ENCODE assay signal across 22 cellular contexts in the genomic region with DNA sequence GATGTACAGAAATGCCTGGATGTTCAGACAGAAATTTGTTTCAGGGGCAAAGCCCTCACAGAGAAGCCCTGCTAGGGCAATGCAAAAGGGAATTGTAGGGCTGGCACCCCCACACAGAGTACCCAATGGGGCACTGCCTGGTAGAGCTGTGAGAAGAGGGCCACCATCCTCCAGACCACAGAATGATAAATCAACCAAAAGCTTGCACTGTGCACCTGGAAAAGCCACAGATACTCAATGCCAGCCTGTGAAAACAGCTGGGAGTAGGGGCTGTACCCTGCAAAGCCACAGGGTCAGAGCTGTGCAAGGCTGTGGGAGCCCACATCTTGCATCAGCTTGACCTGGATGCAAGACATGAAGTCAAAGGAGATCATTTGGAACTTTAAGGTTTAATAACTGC.
A peak's percentile ranks its signal among the peaks of the same experiment; 100 is the strongest.
DNase-seq lines count a peak whose midpoint lies in the region; ATAC-seq and TF ChIP-seq lines count a peak whose summit lies in the region.
"Had no signal": no experiment of that assay in that cellular context is flagged by ENCODE, and none has a peak within 500 bp of the region (broad histone marks: within the 10 kb centered on the region; RNA-seq: fewer than 3 reads in every experiment).

No MANE protein-coding gene starts in this region.

- H3K9me2 ChIP-seq in MM.1S (replicated peaks; ENCODE audit: insufficient read depth, low read length), result no peaks in the 10 kb centered on the region

- H3K36me3 ChIP-seq in KMS-11 (ENCODE audit: insufficient read depth), result no peaks in the 10 kb centered on the region
- no peaks in the 10 kb centered on the region for H3K36me3 ChIP-seq in MM.1S (replicated peaks; ENCODE audit: insufficient read depth, low read length)
- no peaks in the 10 kb centered on the region for H3K36me3 ChIP-seq in psoas muscle (ENCODE audit: insufficient read depth in 1 of 2, low read depth in 1 of 2)
- H3K36me3 ChIP-seq: BE2C; BLaER1 treated with 17β-estradiol and CSF1 and Interleukin-3, amounts not matched to agents 10 nM and 100 nM; HAP-1 had no signal

- peak overlapping the region; percentile 34; the same call in 1 of the 2 replicates for H2AFZ ChIP-seq in KMS-11 (ENCODE audit: low read depth)
- H2AFZ ChIP-seq in MM.1S (ENCODE audit: low read length), result no peak overlapping the region
- H2AFZ ChIP-seq: GM23338 had no signal

- H4K20me1 ChIP-seq in KMS-11 (ENCODE audit: insufficient read depth) (no peaks in the 10 kb centered on the region), MM.1S (ENCODE audit: insufficient read depth, low read length) (no peaks in the 10 kb centered on the region)
- H4K20me1 ChIP-seq: BLaER1 treated with 17β-estradiol and CSF1 and Interleukin-3, amounts not matched to agents 10 nM and 100 nM had no signal

- H3K9ac ChIP-seq in KMS-11, result no peak overlapping the region
- no peak overlapping the region for H3K9ac ChIP-seq in MM.1S (ENCODE audit: low read length)
- H3K9ac ChIP-seq: BLaER1 treated with 17β-estradiol and CSF1 and Interleukin-3, amounts not matched to agents 10 nM and 100 nM had no signal

- H3K4me3 ChIP-seq in KMS-11 (IDR thresholded peaks at IDR 0.05; ENCODE audit: insufficient read depth, low read depth, low read length), result no peak overlapping the region
- H3K4me3 ChIP-seq in MM.1S (ENCODE audit: low read length), result no peak overlapping the region
- no peak overlapping the region for H3K4me3 ChIP-seq in psoas muscle
- H3K4me3 ChIP-seq: A549; BLaER1 treated with 17β-estradiol and CSF1 and Interleukin-3, amounts not matched to agents 10 nM and 100 nM; GM23338; HAP-1 had no signal

- H3K27me3 ChIP-seq in KMS-11 (ENCODE audit: insufficient read depth, low read depth) (no peaks in the 10 kb centered on the region), MM.1S (replicated peaks; ENCODE audit: insufficient read depth, low read length) (no peaks in the 10 kb centered on the region), psoas muscle (ENCODE audit: insufficient read depth in 3 of 3, low read length in 2 of 3) (no peaks in the 10 kb centered on the region)
- H3K27me3 ChIP-seq: BE2C; BLaER1 treated with 17β-estradiol and CSF1 and Interleukin-3, amounts not matched to agents 10 nM and 100 nM had no signal

- H3K79me2 ChIP-seq in KMS-11 (ENCODE audit: insufficient read depth, low read depth) (no peaks in the 10 kb centered on the region), MM.1S (ENCODE audit: low read length) (no peaks in the 10 kb centered on the region)

- H3K4me1 ChIP-seq in KMS-11 (ENCODE audit: low read depth, poor library complexity, severe bottlenecking) (peaks cover 38% of the 10 kb centered on the region), MM.1S (ENCODE audit: low read length) (no peaks in the 10 kb centered on the region), psoas muscle (no peaks in the 10 kb centered on the region)
- H3K4me1 ChIP-seq: BE2C; BLaER1 treated with 17β-estradiol and CSF1 and Interleukin-3, amounts not matched to agents 10 nM and 100 nM had no signal

- peak; percentile 20 for DNase-seq in MM.1S
- peak; percentile 16 for DNase-seq in glomerular visceral epithelial cell (ENCODE audit: extremely low spot score)
- DNase-seq in psoas muscle, result no peak
- no peak for DNase-seq in stimulated activated CD4-positive, alpha-beta T cell treated with anti-CD3 and anti-CD28 coated beads, Interleukin-4, amount 100 ng/mL, for 1 hour
- DNase-seq: 8988T; ACHN; AML-193; BE2C; Calu3; CD4-positive, alpha-beta T cell; CD8-positive, alpha-beta memory T cell; COR-L47; DMS53; DMS79 treated with DMSO at 0.1 percent for 48 hours; HFFc6 had no signal

- TF ChIP-seq POLR2A in GM18505 (IDR thresholded peaks at IDR 0.05; ENCODE audit: borderline replicate concordance, extremely low read depth, insufficient read depth, insufficient read length), result no peak

- peak overlapping the region; percentile 76 for H3K4me2 ChIP-seq in KMS-11
- H3K4me2 ChIP-seq in MM.1S (ENCODE audit: low read depth, low read length), result no peak overlapping the region
- H3K4me2 ChIP-seq: A549; BLaER1 treated with 17β-estradiol and CSF1 and Interleukin-3, amounts not matched to agents 10 nM and 100 nM; GM23338 had no signal

- ATAC-seq in GM18505 (IDR thresholded peaks at IDR 0.05; ENCODE audit: unreplicated experiment) (no peak), GM19395 (IDR thresholded peaks at IDR 0.05; ENCODE audit: unreplicated experiment) (no peak), psoas muscle (no peak)
- ATAC-seq: A549, GM23338 had no signal

- TF ChIP-seq CTCF in KMS-11 (conservative IDR thresholded peaks at IDR 0.05; ENCODE audit: low read depth, low read length), result no peak
- no peak for TF ChIP-seq CTCF in MM.1S (IDR thresholded peaks at IDR 0.05; ENCODE audit: low read length)
- no peak for TF ChIP-seq CTCF in psoas muscle (IDR thresholded peaks at IDR 0.05)

- intact Hi-C loops in psoas muscle (cut with DNase I), result no loop called here

- H3K27ac ChIP-seq in KMS-11 (peak overlapping the region; percentile 38; the same call in 1 of the 2 replicates), MM.1S (ENCODE audit: low read length) (no peak overlapping the region), psoas muscle (no peak overlapping the region)
- H3K27ac ChIP-seq: A549; BLaER1 treated with 17β-estradiol and CSF1 and Interleukin-3, amounts not matched to agents 10 nM and 100 nM had no signal

- H3K9me3 ChIP-seq in MM.1S (replicated peaks; ENCODE audit: insufficient read depth, low read length), result no peaks in the 10 kb centered on the region
- peaks cover 5% of the 10 kb centered on the region for H3K9me3 ChIP-seq in psoas muscle
- H3K9me3 ChIP-seq: BE2C, HAP-1 had no signal

- H3F3A ChIP-seq in MM.1S (ENCODE audit: insufficient read depth, low read length), result no peaks in the 10 kb centered on the region

Comparison
In these comparisons a context has a peak if more than half of its experiments do, and no peak if none do; other contexts are left out.
1. DNase-seq: peak in MM.1S (single experiment) and glomerular visceral epithelial cell (single experiment); none in psoas muscle (0 of 2) and stimulated activated CD4-positive, alpha-beta T cell treated with anti-CD3 and anti-CD28 coated beads, Interleukin-4, amount 100 ng/mL, for 1 hour (single experiment).